In the genomic region with DNA sequence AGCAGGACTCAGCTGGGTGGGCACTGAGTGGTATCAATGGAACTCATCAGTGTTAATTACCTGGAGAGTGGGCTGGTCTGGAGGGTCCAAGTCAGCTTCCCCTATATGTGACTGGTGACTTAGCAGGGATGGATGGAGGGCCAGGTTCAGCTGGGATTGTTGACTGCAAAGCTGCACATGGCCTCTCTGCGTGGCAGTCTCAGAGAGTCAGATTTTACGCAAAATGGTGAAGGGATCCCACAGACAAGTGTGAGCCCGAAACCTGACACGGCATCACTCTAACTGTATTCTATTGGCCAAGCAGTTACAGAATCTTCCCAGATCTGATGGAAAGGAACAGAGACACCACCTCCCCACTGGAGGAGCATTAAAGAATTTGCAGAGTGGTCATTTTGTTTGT, we compare ENCODE assay signal across 3 cellular contexts.
"Had no signal": no experiment of that assay in that cellular context is flagged by ENCODE, and none has a peak within 500 bp of the region (broad histone marks: within the 10 kb centered on the region; RNA-seq: fewer than 3 reads in every experiment).

No MANE protein-coding gene starts in this region.

- ATAC-seq: GM23338 had no signal

- H3K4me2 ChIP-seq: GM23338 had no signal

- H2AFZ ChIP-seq: GM23338 had no signal

- H3K4me3 ChIP-seq: GM23338 had no signal

- DNase-seq: H9, HCEC 1CT had no signal
